Comparison of ENCODE assay signal across 8 cellular contexts in the genomic region with DNA sequence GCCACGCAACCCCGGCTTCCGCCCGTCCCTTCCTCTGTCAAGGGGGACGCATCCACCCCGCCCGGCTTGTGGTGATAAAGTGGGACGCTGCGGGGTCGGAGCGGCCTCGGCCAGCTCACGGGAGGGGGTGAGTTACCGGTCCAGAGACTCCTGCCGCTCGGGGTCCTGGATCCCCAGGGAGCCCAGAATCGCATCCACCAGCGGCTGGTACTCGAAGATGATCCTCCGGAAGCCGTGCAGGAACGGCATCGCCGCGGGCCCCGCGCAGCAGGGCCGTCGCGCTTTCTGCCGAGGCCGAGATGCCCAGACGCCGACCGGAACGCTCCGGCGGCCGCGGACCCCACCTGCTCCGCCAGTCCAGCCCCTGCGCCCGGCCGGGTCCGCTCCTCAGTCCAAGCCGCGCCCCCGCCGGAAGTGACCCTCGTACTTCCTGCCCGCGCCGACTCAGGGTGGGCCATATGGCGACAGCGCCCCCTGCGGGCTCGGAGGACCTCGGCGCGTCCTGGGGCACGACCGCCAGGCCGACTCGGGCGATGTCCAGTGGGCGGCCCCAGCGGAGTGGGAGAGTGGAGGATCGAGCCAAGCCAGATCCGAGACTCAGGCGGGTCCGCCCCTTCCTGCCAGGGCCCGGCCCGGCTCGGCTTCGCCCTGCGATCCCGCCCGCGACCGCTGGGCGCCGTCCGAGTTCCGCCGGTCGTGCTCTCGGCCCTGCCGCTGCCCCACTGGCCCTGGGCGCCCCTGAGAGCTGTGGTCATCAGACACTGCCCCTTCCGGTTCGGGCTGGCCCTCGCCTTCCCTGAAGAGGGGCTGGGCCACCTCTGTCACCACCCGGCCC. TPM values are rescaled to one million over a fixed set of nuclear protein-coding genes. Genes with fewer than 3 reads are reported as not detected.
DNase-seq lines count a peak whose midpoint lies in the region; ATAC-seq lines count a peak whose summit lies in the region.

A gene with protein sequence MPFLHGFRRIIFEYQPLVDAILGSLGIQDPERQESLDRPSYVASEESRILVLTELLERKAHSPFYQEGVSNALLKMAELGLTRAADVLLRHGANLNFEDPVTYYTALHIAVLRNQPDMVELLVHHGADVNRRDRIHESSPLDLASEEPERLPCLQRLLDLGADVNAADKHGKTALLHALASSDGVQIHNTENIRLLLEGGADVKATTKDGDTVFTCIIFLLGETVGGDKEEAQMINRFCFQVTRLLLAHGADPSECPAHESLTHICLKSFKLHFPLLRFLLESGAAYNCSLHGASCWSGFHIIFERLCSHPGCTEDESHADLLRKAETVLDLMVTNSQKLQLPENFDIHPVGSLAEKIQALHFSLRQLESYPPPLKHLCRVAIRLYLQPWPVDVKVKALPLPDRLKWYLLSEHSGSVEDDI (minus strand): TSS at position 401 of the 835 bp plus-strand sequence. CDS start 152 bp downstream, at position 249.

- H3K27ac ChIP-seq in cingulate gyrus (ENCODE audit: low read depth, low read length), result peak within 1 kb of the TSS; percentile 94
- H3K27ac ChIP-seq in layer of hippocampus (ENCODE audit: low read depth, low read length), result peak within 1 kb of the TSS; percentile 92

- CTCF ChIA-PET in activated CD4-positive, alpha-beta T cell treated with anti-CD3 and anti-CD28 coated beads for 36 hours (lab: Charles Lee), result interaction anchor here (0.6 to 3.3 kb wide), 6 partner anchors 9 to 148 kb away, joined by 3 to 21 read pairs (median 6); no protein-coding TSS in a partner anchor

- no peaks in the 10 kb centered on the region for H3K27me3 Mint-ChIP-seq in activated CD4-positive, alpha-beta T cell treated with anti-CD3 and anti-CD28 coated beads for 36 hours

- POLR2A ChIA-PET in activated CD4-positive, alpha-beta T cell treated with anti-CD3 and anti-CD28 coated beads for 36 hours (lab: Charles Lee), result no interaction called here

- no peaks in the 10 kb centered on the region for H3K9me3 Mint-ChIP-seq in activated CD4-positive, alpha-beta T cell treated with anti-CD3 and anti-CD28 coated beads for 36 hours (ENCODE audit: low read depth)

- H3K27me3 ChIP-seq in layer of hippocampus (ENCODE audit: control insufficient read depth, insufficient read depth, low read length), result no peaks in the 10 kb centered on the region

- H3K4me1 Mint-ChIP-seq in activated CD4-positive, alpha-beta T cell treated with anti-CD3 and anti-CD28 coated beads for 36 hours, result peaks cover 18% of the 10 kb centered on the region

- intact Hi-C loops in activated CD4-positive, alpha-beta T cell treated with anti-CD3 and anti-CD28 coated beads for 36 hours (cut with DNase I, micrococcal nuclease), result loop anchor here (1.0 to 10.0 kb wide), 17 partner anchors 15 to 503 kb away; a partner anchor contains a TSS

- H3K36me3 Mint-ChIP-seq in activated CD4-positive, alpha-beta T cell treated with anti-CD3 and anti-CD28 coated beads for 36 hours (ENCODE audit: low read depth), result peaks cover 10% of the 10 kb centered on the region

- DNase-seq in Ammon's horn (ENCODE audit: low spot score) (peak; percentile 95), NCI-H510A treated with DMSO at 0.1 percent for 48 hours (lab: John Stamatoyannopoulos, UW) (peak; percentile 87)
- DNase-seq in activated CD4-positive, alpha-beta T cell treated with anti-CD3 and anti-CD28 coated beads for 36 hours, result peak; percentile 97
- peak; percentile 91 to 98 for DNase-seq in stimulated activated CD4-positive, alpha-beta T cell treated with anti-CD3 and anti-CD28 coated beads, Interleukin-1b, Interleukin-23, amount 100 ng/mL, for 4 hours (ENCODE audit: low read depth in 2 of 2)

- peak within 1 kb of the TSS; percentile 73 for H3K27ac Mint-ChIP-seq in activated CD4-positive, alpha-beta T cell treated with anti-CD3 and anti-CD28 coated beads for 36 hours

- ATAC-seq in GM19025 (IDR thresholded peaks at IDR 0.05; ENCODE audit: low read depth, unreplicated experiment) (peak; percentile 88), HG03354 (IDR thresholded peaks at IDR 0.05; ENCODE audit: poor library complexity, severe bottlenecking, unreplicated experiment) (peak; percentile 91)
- peak; percentile 97 for ATAC-seq in activated CD4-positive, alpha-beta T cell treated with anti-CD3 and anti-CD28 coated beads for 36 hours

- H3K4me3 Mint-ChIP-seq in activated CD4-positive, alpha-beta T cell treated with anti-CD3 and anti-CD28 coated beads for 36 hours, result peak within 1 kb of the TSS; percentile 87

RNA-seq across cellular contexts. Expression of the gene that starts here (rescaled TPM):
- 10 to 100 TPM; 13.4 to 15.0 TPM for total RNA-seq in activated CD4-positive, alpha-beta T cell treated with anti-CD3 and anti-CD28 coated beads for 36 hours

Comparison
In these comparisons a context has a peak if more than half of its experiments do, and no peak if none do; other contexts are left out.
1. Peak in every context shown above with its lines: DNase-seq, ATAC-seq and H3K27ac ChIP-seq.